Comparison of ENCODE assay signal across 9 cellular contexts in genomic region chr2:135744761-135745314, GRCh38. TPM values are rescaled to one million over a fixed set of nuclear protein-coding genes. Genes with fewer than 3 reads are reported as not detected.
A peak's percentile ranks its signal among the peaks of the same experiment; 100 is the strongest.
DNase-seq lines count a peak whose midpoint lies in the region; ATAC-seq and TF ChIP-seq lines count a peak whose summit lies in the region.
"Had no signal": no experiment of that assay in that cellular context is flagged by ENCODE, and none has a peak within 500 bp of the region (broad histone marks: within the 10 kb centered on the region; RNA-seq: fewer than 3 reads in every experiment).

No MANE protein-coding gene starts in this region.

- H3K4me1 Mint-ChIP-seq in glutamatergic neuron (ENCODE audit: low read depth, unreplicated experiment): peaks cover 20% of the 10 kb centered on the region

- H3K9me3 ChIP-seq in WERI-Rb-1 (ENCODE audit: severe bottlenecking): no peaks in the 10 kb centered on the region

- no peaks in the 10 kb centered on the region for H3K27me3 ChIP-seq in WERI-Rb-1 (ENCODE audit: insufficient read depth, low read depth, severe bottlenecking)

- H3K27ac Mint-ChIP-seq in glutamatergic neuron (ENCODE audit: unreplicated experiment): peak overlapping the region; percentile 77

- peak; percentile 49 for DNase-seq in NCI-H2171 treated with DMSO at 0.1 percent for 48 hours (lab: John Stamatoyannopoulos, UW)
- no peak for DNase-seq in NCI-H2171 (lab: John Stamatoyannopoulos, UW)
- peak; percentile 38 for DNase-seq in HT1080 (ENCODE audit: low read depth)
- DNase-seq in WERI-Rb-1: peak; percentile 73
- DNase-seq in glutamatergic neuron: peak; percentile 47
- DNase-seq in T-helper 9 cell: no peak
- no peak for DNase-seq in dedifferentiated amniotic fluid mesenchymal stem cell (ENCODE audit: extremely low spot score)

- peak; percentile 43; the same call in 1 of the 2 replicates for TF ChIP-seq CTCF in WERI-Rb-1 (IDR thresholded peaks at IDR 0.05; ENCODE audit: low read depth, low read length)
- TF ChIP-seq CTCF in glutamatergic neuron (IDR thresholded peaks at IDR 0.05; ENCODE audit: partially characterized antibody, unreplicated experiment): no peak

- H3K36me3 ChIP-seq in WERI-Rb-1: peaks cover 37% of the 10 kb centered on the region

- no peak overlapping the region for H3K4me3 ChIP-seq in WERI-Rb-1 (ENCODE audit: low read depth, low read length)

- peak overlapping the region; percentile 94 for H3K4me3 Mint-ChIP-seq in glutamatergic neuron (ENCODE audit: unreplicated experiment)

- H3K27ac ChIP-seq in WERI-Rb-1: peak overlapping the region; percentile 43
- H3K27ac ChIP-seq: C4-2B had no signal

- H3K27me3 Mint-ChIP-seq in glutamatergic neuron (ENCODE audit: unreplicated experiment): peaks cover 5% of the 10 kb centered on the region

- no peak for ATAC-seq in HG03025 (IDR thresholded peaks at IDR 0.05; ENCODE audit: low FRiP score, unreplicated experiment)

- H3K36me3 Mint-ChIP-seq in glutamatergic neuron (ENCODE audit: unreplicated experiment): no peaks in the 10 kb centered on the region

- peaks cover 6% of the 10 kb centered on the region for H3K9me3 Mint-ChIP-seq in glutamatergic neuron (ENCODE audit: unreplicated experiment)

RNA-seq across cellular contexts. Expression of gene UBXN4, which starts 3.2 kb away (rescaled TPM):
- total RNA-seq in HT1080 (2014; rRNA removed; shearing (Covaris generic)): 22.7 and 29.6 TPM in 2 replicates
- 32.0 and 35.2 TPM in 2 replicates for polyA plus RNA-seq in HT1080 (2015; cell fraction: cytosol; rRNA removed)
- polyA plus RNA-seq in HT1080 (2015; cell fraction: nucleus; rRNA removed): 71.8 and 75.8 TPM in 2 replicates
- total RNA-seq in glutamatergic neuron (ENCODE audit: unreplicated experiment): 134 TPM

Comparison
In these comparisons a context has a peak if more than half of its experiments do, and no peak if none do; other contexts are left out.
1. DNase-seq: peak in NCI-H2171 treated with DMSO at 0.1 percent for 48 hours (single experiment), HT1080 (single experiment), WERI-Rb-1 (single experiment) and glutamatergic neuron (single experiment); none in NCI-H2171 (single experiment), T-helper 9 cell (single experiment) and dedifferentiated amniotic fluid mesenchymal stem cell (single experiment).